In genomic region chr13:51959773-51960172, GRCh38 we compare ENCODE assay signal across 9 cellular contexts. TPM values are rescaled to one million over a fixed set of nuclear protein-coding genes. Genes with fewer than 3 reads are reported as not detected.
DNase-seq lines count a peak whose midpoint lies in the region; ATAC-seq, FAIRE-seq and TF ChIP-seq lines count a peak whose summit lies in the region.
"Had no signal": no experiment of that assay in that cellular context is flagged by ENCODE, and none has a peak within 500 bp of the region (broad histone marks: within the 10 kb centered on the region; RNA-seq: fewer than 3 reads in every experiment).

No MANE protein-coding gene starts in this region.

- no peaks in the 10 kb centered on the region for H4K20me1 ChIP-seq in GM12878 (ENCODE audit: control insufficient read depth, insufficient read depth)

- H3K36me3 ChIP-seq in GM12878 (ENCODE audit: control insufficient read depth in 2 of 2, insufficient read depth in 2 of 2, low read length in 1 of 2) (no peaks in the 10 kb centered on the region), trophoblast cell (ENCODE audit: control insufficient read depth in 1 of 2, insufficient read depth in 2 of 2, low read length in 2 of 2) (peaks cover 11% of the 10 kb centered on the region in 2 experiments)

- TF ChIP-seq POLR2A in GM12878 (IDR thresholded peaks at IDR 0.05; ENCODE audit: low read depth, low read length), result no peak

- H3K9ac ChIP-seq in GM12878 (ENCODE audit: control insufficient read depth, insufficient read depth, low read length) (no peak overlapping the region), trophoblast cell (ENCODE audit: low read length) (no peak overlapping the region)

- SMC1A ChIA-PET in GM12878 (lab: Charles Lee; ENCODE audit: uncharacterized antibody, unreplicated experiment), result interaction anchor here (0.8 to 3.5 kb wide), 5 partner anchors 7 to 235 kb away, joined by 3 to 15 read pairs (median 3); no protein-coding TSS in a partner anchor

- H3K14ac ChIP-seq in trophoblast cell (ENCODE audit: low read length), result no peak overlapping the region

- H3K27ac ChIP-seq in GM12878 (ENCODE audit: control insufficient read depth, insufficient read depth) (no peak overlapping the region), trophoblast cell (ENCODE audit: low read depth, low read length) (no peak overlapping the region)

- TF ChIP-seq CTCF in GM12878 (IDR thresholded peaks at IDR 0.05 in 2 of 3, conservative IDR thresholded peaks at IDR 0.05 in 1 of 3; ENCODE audit: control insufficient read depth in 2 of 3, extremely low read depth in 1 of 3, insufficient read depth in 1 of 3, low read depth in 3 of 3, low read length in 3 of 3) (peak; percentile 18 to 25 (median 22); a peak in 3 of 6 replicates), omental fat pad (IDR thresholded peaks at IDR 0.05) (no peak)

- peak; percentile 93 for ATAC-seq in GM18517 (IDR thresholded peaks at IDR 0.05; ENCODE audit: unreplicated experiment)
- ATAC-seq in GM21423 (IDR thresholded peaks at IDR 0.05; ENCODE audit: unreplicated experiment), result peak; percentile 82
- ATAC-seq in HG03280 (IDR thresholded peaks at IDR 0.05; ENCODE audit: unreplicated experiment), result peak; percentile 61
- ATAC-seq in GM12878, result peak; percentile 65
- no peak for ATAC-seq in omental fat pad (ENCODE audit: low FRiP score)
- no peak for ATAC-seq in left ventricle myocardium superior

- TF ChIP-seq EP300 in GM12878 (IDR thresholded peaks at IDR 0.05; ENCODE audit: borderline replicate concordance in 1 of 2, control insufficient read depth in 1 of 2, low read depth in 2 of 2, low read length in 2 of 2), result no peak

- H2AK5ac ChIP-seq in trophoblast cell (ENCODE audit: low read length), result no peak overlapping the region

- WGBS in GM12878 (ENCODE audit: insufficient coverage, insufficient replicate concordance, low lambda C conversion rate, missing lambda C conversion rate), result 75% methylated on average over 3 of the region's 3 CpGs
- no CpG with 5 or more reads among the region's 3 CpGs for WGBS in trophoblast cell (ENCODE audit: extremely low coverage, insufficient coverage, insufficient read length)

- H3K27me3 ChIP-seq in GM12878 (replicated peaks in 1 of 2; ENCODE audit: control insufficient read depth in 2 of 2, insufficient read depth in 2 of 2, low read length in 1 of 2) (no peaks in the 10 kb centered on the region; a peak in 1 of 4 replicates), trophoblast cell (ENCODE audit: insufficient read depth, low read length) (no peaks in the 10 kb centered on the region)

- H4K91ac ChIP-seq in trophoblast cell (ENCODE audit: low read depth, low read length), result no peak overlapping the region

- H3K79me2 ChIP-seq in GM12878 (ENCODE audit: control insufficient read depth, insufficient read depth, low read length) (no peaks in the 10 kb centered on the region), trophoblast cell (ENCODE audit: control insufficient read depth, insufficient read depth, low read length, poor library complexity) (no peaks in the 10 kb centered on the region)

- no peak overlapping the region for H2BK12ac ChIP-seq in trophoblast cell (ENCODE audit: low read length)

- H3K4me3 ChIP-seq in GM12878, result no peak overlapping the region
- H3K4me3 ChIP-seq in trophoblast cell (ENCODE audit: low read depth, low read length), result no peak overlapping the region

- H3K4ac ChIP-seq in trophoblast cell (ENCODE audit: low read depth, low read length), result no peak overlapping the region

- 0 out of 2 replicates have a peak, but pooled peaks have one; percentile 24 for TF ChIP-seq RAD21 in GM12878 (IDR thresholded peaks at IDR 0.05; ENCODE audit: insufficient read depth, low read depth, low read length)

- intact Hi-C loops in GM12878 (cut with micrococcal nuclease; ENCODE audit: unreplicated experiment), result loop anchor here (5.0 kb wide), 2 partner anchors 62 to 142 kb away; no protein-coding TSS in a partner anchor
- intact Hi-C loops in left ventricle myocardium superior (cut with micrococcal nuclease), result no loop called here

- no peaks in the 10 kb centered on the region for H3K9me3 ChIP-seq in GM12878 (replicated peaks; ENCODE audit: control insufficient read depth, insufficient read depth, low read length)
- H3K9me3 ChIP-seq in trophoblast cell (ENCODE audit: insufficient read depth, low read depth, low read length), result no peaks in the 10 kb centered on the region

- H2AFZ ChIP-seq in GM12878 (ENCODE audit: control insufficient read depth, low read depth, low read length) (peak overlapping the region; percentile 1; the same call in 1 of the 2 replicates), trophoblast cell (ENCODE audit: insufficient read depth, low read length, poor library complexity) (no peak overlapping the region)

- RAD21 ChIA-PET in GM12878 (lab: Charles Lee; ENCODE audit: unreplicated experiment), result interaction anchor here (0.6 to 2.6 kb wide), 6 partner anchors 11 to 64 kb away, joined by 3 to 10 read pairs (median 5); partner anchors contain the start of gene ALG11

- peak; percentile 91 for FAIRE-seq in GM12878 (lab: Jason Lieb, UNC)

- POLR2A ChIA-PET in GM12878 (lab: Charles Lee), result interaction anchor here (0.7 kb wide), 1 partner anchor 12 kb away, joined by 4 read pairs; no protein-coding TSS in a partner anchor

- no peak overlapping the region for H3K18ac ChIP-seq in trophoblast cell (ENCODE audit: low read length)

- H3K4me2 ChIP-seq in GM12878 (ENCODE audit: control insufficient read depth, insufficient read depth), result 0 out of 2 replicates have a peak overlapping the region, but pooled peaks have one; percentile 12
- no peak overlapping the region for H3K4me2 ChIP-seq in trophoblast cell (ENCODE audit: low read length)

- in situ Hi-C loops in GM12878 (cut with MboI), result no loop called here

- no peaks in the 10 kb centered on the region for H3K79me1 ChIP-seq in trophoblast cell (ENCODE audit: low read length)

- no peak overlapping the region for H2BK120ac ChIP-seq in trophoblast cell (ENCODE audit: insufficient read depth, low read length, poor library complexity)

- H2BK5ac ChIP-seq in trophoblast cell (ENCODE audit: low read depth, low read length, poor library complexity), result no peak overlapping the region

- no peak overlapping the region for H4K12ac ChIP-seq in trophoblast cell (ENCODE audit: low read depth, low read length)

- BruUV-seq in GM12878 (replicated peaks; lab: Mats Ljungman, UMichigan), result no TSS peak

- no peak overlapping the region for H4K8ac ChIP-seq in trophoblast cell (ENCODE audit: low read depth, low read length)

- CTCF ChIA-PET in GM12878 (lab: Yijun Ruan, JAX), result interaction anchor here (0.9 to 4.5 kb wide), 6 partner anchors 8 to 115 kb away, joined by 3 to 18 read pairs (median 5); partner anchors contain the start of gene TMEM272

- no peak overlapping the region for H3K23ac ChIP-seq in trophoblast cell (ENCODE audit: low read length)

- H3K4me1 ChIP-seq in GM12878 (ENCODE audit: control insufficient read depth, insufficient read depth, low read length), result peaks cover 17% of the 10 kb centered on the region
- no peaks in the 10 kb centered on the region for H3K4me1 ChIP-seq in trophoblast cell (ENCODE audit: control insufficient read depth in 1 of 2, insufficient read depth in 2 of 2, low read length in 2 of 2)

- no peak for DNase-seq in GM12878 (ENCODE audit: low read depth, low spot score)
- DNase-seq in omental fat pad (ENCODE audit: low spot score), result no peak
- DNase-seq in left ventricle myocardium superior, result no peak
- DNase-seq in trophoblast cell, result no peak
- DNase-seq in T-helper 9 cell, result no peak
- DNase-seq: activated naive CD4-positive, alpha-beta T cell treated with anti-CD3 and anti-CD28 coated beads, Interleukin-2, amount 50 U/mL, for 16 hours had no signal

RNA-seq across cellular contexts. Expression of gene ATP7B, which starts 51.5 kb away (rescaled TPM):
- total RNA-seq in GM12878 (2013; cell fraction: nucleolus; rRNA removed), result 1.5 and 1.9 TPM in 2 replicates
- total RNA-seq in GM12878 (2014; rRNA removed) (under 0.01 and 0.16 TPM in 2 replicates), GM12878 (2014; rRNA removed; fragmentation: Illumina TruSeq; extraction: Trizol) (0.04 and 0.09 TPM in 2 replicates), GM12878 (2021) (0.08 and 0.38 TPM in 2 replicates), omental fat pad (10 to 100 TPM in 2 of 4 donors, 1 to 10 TPM in 2; 5.2 to 29.2 (median 10.9) TPM), left ventricle myocardium superior (4.9 TPM)
- 0.10 TPM for polyA plus RNA-seq in GM12878 (2011; ENCODE audit: low read depth)
- polyA plus RNA-seq in GM12878 (2011; rRNA removed) (1.1 TPM in 2 replicates), GM12878 (2014; fragmentation: Illumina TruSeq; extraction: Trizol) (0.15 and 0.67 TPM in 2 replicates), GM12878 (2014; fragmentation: Nextera tagmentation; extraction: Ambion mirVana) (not detected), GM12878 (2014; rRNA removed) (0.03 and 0.05 TPM in 2 replicates), GM12878 (2016; fragmentation: Nextera tagmentation; extraction: Ambion mirVana) (under 1 TPM; 0.05 to 0.06 TPM)
- 0.76 and 1.1 TPM in 2 replicates for polyA plus RNA-seq in GM12878 (2011; cell fraction: cytosol; rRNA removed)
- 2.4 and 2.6 TPM in 2 replicates for polyA plus RNA-seq in GM12878 (2011; cell fraction: nucleus; rRNA removed)
- 0.11 and 0.13 TPM in 2 replicates for polyA plus RNA-seq in GM12878 (2012)
- polyA minus RNA-seq in GM12878 (2011; rRNA and poly(A)+ RNA removed), result 2.5 and 2.9 TPM in 2 replicates
- polyA minus RNA-seq in GM12878 (2011; cell fraction: cytosol; rRNA and poly(A)+ RNA removed), result 0.83 and 1.2 TPM in 2 replicates
- 1.9 and 4.3 TPM in 2 replicates for polyA minus RNA-seq in GM12878 (2011; cell fraction: nucleus; rRNA and poly(A)+ RNA removed)
- polyA plus RNA-seq in trophoblast cell (2013), result 10.4 and 10.5 TPM in 2 replicates

RNA-seq across cellular contexts. Expression of gene ALG11, which starts 52.4 kb away (rescaled TPM):
- total RNA-seq in GM12878 (2013; cell fraction: nucleolus; rRNA removed), result 61.3 and 70.2 TPM in 2 replicates
- total RNA-seq in GM12878 (2014; rRNA removed) (8.4 and 9.4 TPM in 2 replicates), GM12878 (2014; rRNA removed; fragmentation: Illumina TruSeq; extraction: Trizol) (13.6 and 15.1 TPM in 2 replicates), GM12878 (2021) (18.4 and 21.9 TPM in 2 replicates), omental fat pad (10 to 100 TPM; 17.5 to 27.7 (median 25.4) TPM), left ventricle myocardium superior (18.4 TPM)
- 8.1 TPM for polyA plus RNA-seq in GM12878 (2011; ENCODE audit: low read depth)
- polyA plus RNA-seq in GM12878 (2011; rRNA removed) (16.9 and 23.7 TPM in 2 replicates), GM12878 (2014; fragmentation: Illumina TruSeq; extraction: Trizol) (12.3 and 16.1 TPM in 2 replicates), GM12878 (2014; fragmentation: Nextera tagmentation; extraction: Ambion mirVana) (10 to 100 TPM; 10.4 to 16.0 TPM), GM12878 (2014; rRNA removed) (9.5 and 10.4 TPM in 2 replicates), GM12878 (2016; fragmentation: Nextera tagmentation; extraction: Ambion mirVana) (10 to 100 TPM; 24.7 to 27.7 TPM)
- polyA plus RNA-seq in GM12878 (2011; cell fraction: cytosol; rRNA removed), result 5.7 and 9.3 TPM in 2 replicates
- polyA plus RNA-seq in GM12878 (2011; cell fraction: nucleus; rRNA removed), result 13.9 and 16.4 TPM in 2 replicates
- 10.5 and 16.5 TPM in 2 replicates for polyA plus RNA-seq in GM12878 (2012)
- 16.8 and 17.3 TPM in 2 replicates for polyA minus RNA-seq in GM12878 (2011; rRNA and poly(A)+ RNA removed)
- polyA minus RNA-seq in GM12878 (2011; cell fraction: cytosol; rRNA and poly(A)+ RNA removed), result 5.1 and 8.7 TPM in 2 replicates
- polyA minus RNA-seq in GM12878 (2011; cell fraction: nucleus; rRNA and poly(A)+ RNA removed), result 10.9 and 19.6 TPM in 2 replicates
- 14.5 and 15.6 TPM in 2 replicates for polyA plus RNA-seq in trophoblast cell (2013)

Comparison
In these comparisons a context has a peak if more than half of its experiments do, and no peak if none do; other contexts are left out.
1. ATAC-seq: peak in GM18517 (single experiment), GM21423 (single experiment), HG03280 (single experiment) and GM12878 (single experiment); none in omental fat pad (single experiment) and left ventricle myocardium superior (single experiment).
2. CTCF ChIP-seq: peak in GM12878 (3 of 3); none in omental fat pad (0 of 3).